8 cellular contexts compared by ENCODE assay signal in the genomic region with DNA sequence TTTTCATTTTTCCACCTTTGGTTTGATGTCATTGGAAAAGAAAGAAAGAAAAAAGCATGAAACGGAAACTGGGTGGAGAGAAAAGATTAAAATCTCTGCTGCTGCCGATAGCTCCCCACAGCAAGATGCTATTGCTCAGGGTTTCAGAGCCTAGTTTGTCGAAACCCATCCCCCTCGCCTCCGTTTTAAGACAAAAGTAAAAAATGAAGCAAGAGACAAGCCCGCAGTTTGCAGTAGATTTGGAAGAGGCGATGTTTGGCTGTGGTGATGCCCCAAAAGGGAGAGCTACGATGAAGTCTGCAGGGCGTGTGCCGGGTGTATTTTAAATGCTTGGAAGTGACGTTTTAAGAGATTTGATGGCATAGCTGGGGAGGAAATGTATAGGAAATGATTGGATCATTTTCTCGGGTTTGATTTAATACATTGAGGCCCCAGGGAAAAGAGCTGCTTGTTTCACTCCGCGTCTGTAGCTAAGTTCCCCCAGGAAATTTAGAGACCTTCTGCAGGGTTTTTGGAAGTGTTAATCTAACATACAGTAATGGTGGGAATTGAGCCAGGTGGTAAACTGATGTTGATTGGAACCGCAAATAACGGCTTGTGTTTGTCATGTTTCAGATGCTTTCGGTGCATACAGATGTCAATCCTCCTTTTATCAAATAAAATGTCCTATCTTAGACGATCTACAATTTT. TPM values are rescaled to one million over a fixed set of nuclear protein-coding genes. Genes with fewer than 3 reads are reported as not detected.
DNase-seq lines count a peak whose midpoint lies in the region; TF ChIP-seq lines count a peak whose summit lies in the region.

No MANE protein-coding gene starts in this region.

- peaks cover 54% of the 10 kb centered on the region for H3K79me2 ChIP-seq in hepatocyte

- H3K9me2 ChIP-seq in hepatocyte (replicated peaks; ENCODE audit: insufficient read depth), result no peaks in the 10 kb centered on the region

- no peaks in the 10 kb centered on the region for H3K36me3 ChIP-seq in hepatocyte (replicated peaks; ENCODE audit: insufficient read depth, low read depth)

- H3K9me3 Mint-ChIP-seq in activated CD4-positive, alpha-beta T cell treated with anti-CD3 and anti-CD28 coated beads, Interleukin-2, amount 10 ng/mL, durations not matched to agents 24 days and 14 days, result no peaks in the 10 kb centered on the region

- peak; percentile 91 for DNase-seq in activated CD4-positive, alpha-beta T cell treated with anti-CD3 and anti-CD28 coated beads, Interleukin-2, amount 10 ng/mL, durations not matched to agents 24 days and 14 days
- DNase-seq in activated CD4-positive, alpha-beta T cell treated with anti-CD3 and anti-CD28 coated beads for 1 hour, result no peak
- DNase-seq in NB4 (ENCODE audit: low read depth) (peak; percentile 52), hepatocyte (ENCODE audit: low spot score) (peak; percentile 32), skeletal muscle cell (ENCODE audit: low read depth) (no peak), NK-92 (lab: John Stamatoyannopoulos, UW; ENCODE audit: unreplicated experiment) (no peak), kidney tubule cell (ENCODE audit: low spot score) (no peak)

- no peaks in the 10 kb centered on the region for H3K9me3 ChIP-seq in hepatocyte (ENCODE audit: low read depth)

- H3K27me3 Mint-ChIP-seq in activated CD4-positive, alpha-beta T cell treated with anti-CD3 and anti-CD28 coated beads, Interleukin-2, amount 10 ng/mL, durations not matched to agents 24 days and 14 days, result no peaks in the 10 kb centered on the region

- peak overlapping the region; percentile 95 for H2AFZ ChIP-seq in hepatocyte

- peaks cover 10% of the 10 kb centered on the region for H3K4me1 ChIP-seq in hepatocyte (ENCODE audit: insufficient read depth)

- peaks cover 57% of the 10 kb centered on the region for H3K4me1 Mint-ChIP-seq in activated CD4-positive, alpha-beta T cell treated with anti-CD3 and anti-CD28 coated beads, Interleukin-2, amount 10 ng/mL, durations not matched to agents 24 days and 14 days

- H4K20me1 ChIP-seq in hepatocyte (ENCODE audit: insufficient read depth, poor library complexity, severe bottlenecking), result peaks cover 48% of the 10 kb centered on the region

- intact Hi-C loops in activated CD4-positive, alpha-beta T cell treated with anti-CD3 and anti-CD28 coated beads, Interleukin-2, amount 10 ng/mL, durations not matched to agents 24 days and 14 days (cut with micrococcal nuclease), result loop anchor here (1.0 to 2.0 kb wide), 10 partner anchors 10 to 247 kb away; partner anchors contain the start of gene RNF14

- 1% methylated on average over 18 of the region's 18 CpGs for WGBS in hepatocyte (ENCODE audit: low lambda C conversion rate, missing lambda C conversion rate)

- no peaks in the 10 kb centered on the region for H3K27me3 ChIP-seq in hepatocyte

- H3K4me3 ChIP-seq in NB4 (ENCODE audit: low read depth, low read length) (peak overlapping the region; percentile 74), hepatocyte (peak overlapping the region; percentile 87), skeletal muscle cell (ENCODE audit: low read depth, low read length) (peak overlapping the region; percentile 65)

- H3K4me2 ChIP-seq in hepatocyte, result peak overlapping the region; percentile 86

- TF ChIP-seq POLR2A in NB4 (IDR thresholded peaks at IDR 0.05; ENCODE audit: extremely low read depth, insufficient read length), result no peak

- peaks cover 48% of the 10 kb centered on the region for H3K36me3 Mint-ChIP-seq in activated CD4-positive, alpha-beta T cell treated with anti-CD3 and anti-CD28 coated beads, Interleukin-2, amount 10 ng/mL, durations not matched to agents 24 days and 14 days (ENCODE audit: low read depth)

- TF ChIP-seq CTCF in NB4 (IDR thresholded peaks at IDR 0.05; ENCODE audit: low read depth, low read length) (no peak), hepatocyte (IDR thresholded peaks at IDR 0.05; ENCODE audit: poor library complexity) (no peak)

- H3K27ac ChIP-seq in angular gyrus (ENCODE audit: low read depth, low read length) (peak overlapping the region; percentile 85), hepatocyte (peak overlapping the region; percentile 100)

- H3K27ac Mint-ChIP-seq in activated CD4-positive, alpha-beta T cell treated with anti-CD3 and anti-CD28 coated beads, Interleukin-2, amount 10 ng/mL, durations not matched to agents 24 days and 14 days, result peak overlapping the region; percentile 97

- peak overlapping the region; percentile 93 for H3K4me3 Mint-ChIP-seq in activated CD4-positive, alpha-beta T cell treated with anti-CD3 and anti-CD28 coated beads, Interleukin-2, amount 10 ng/mL, durations not matched to agents 24 days and 14 days

RNA-seq across cellular contexts. Expression of gene NDFIP1, which starts 0.9 kb away (rescaled TPM):
- total RNA-seq in activated CD4-positive, alpha-beta T cell treated with anti-CD3 and anti-CD28 coated beads, Interleukin-2, amount 10 ng/mL, durations not matched to agents 24 days and 14 days, result 114 and 122 TPM in 2 replicates
- total RNA-seq in hepatocyte, result 80.3 and 85.0 TPM in 2 replicates
- polyA plus RNA-seq in hepatocyte, result 61.3 and 63.8 TPM in 2 replicates

Comparison
In these comparisons a context has a peak if more than half of its experiments do, and no peak if none do; other contexts are left out.
1. DNase-seq: peak in activated CD4-positive, alpha-beta T cell treated with anti-CD3 and anti-CD28 coated beads, Interleukin-2, amount 10 ng/mL, durations not matched to agents 24 days and 14 days (single experiment), NB4 (single experiment) and hepatocyte (single experiment); none in activated CD4-positive, alpha-beta T cell treated with anti-CD3 and anti-CD28 coated beads for 1 hour (single experiment), skeletal muscle cell (single experiment), NK-92 (single experiment) and kidney tubule cell (single experiment).
2. Peak in every context shown above with its lines, with median percentiles within 50 percentile points of each other: H3K4me3 ChIP-seq.